Comparison of ENCODE assay signal across 1 cellular context in genomic region chr15:82040862-82041261, GRCh38.
TF ChIP-seq lines count a peak whose summit lies in the region.

No MANE protein-coding gene starts in this region.

TF ChIP-seq in WTC11, 78 proteins besides CTCF, POLR2A, EP300 and RAD21 (continued from another document):
- TF ChIP-seq STAT6 (CRISPR knock-in tag; conservative IDR thresholded peaks at IDR 0.05; ENCODE audit: low read depth) = no peak
